In the genomic region with DNA sequence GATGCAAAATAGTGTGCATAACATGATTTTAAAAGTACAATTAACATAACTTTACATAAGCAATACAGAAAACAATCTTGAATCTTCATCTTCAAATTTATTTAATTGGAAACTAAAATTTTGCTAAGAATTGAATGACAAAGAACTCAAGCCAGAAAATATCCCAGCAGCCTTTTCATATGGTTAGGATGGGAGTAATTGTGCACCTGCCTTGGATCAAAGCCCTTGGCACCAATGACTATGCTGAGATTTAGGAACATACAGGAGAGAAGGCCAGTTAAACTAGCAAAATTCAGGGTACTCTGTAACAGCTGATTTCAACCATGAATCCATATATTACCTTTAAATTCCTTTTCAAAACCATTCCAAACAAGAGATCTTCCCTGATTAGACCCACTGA, we compare ENCODE assay signal across 9 cellular contexts. TPM values are rescaled to one million over a fixed set of nuclear protein-coding genes. Genes with fewer than 3 reads are reported as not detected.
"Had no signal": no experiment of that assay in that cellular context is flagged by ENCODE, and none has a peak within 500 bp of the region (broad histone marks: within the 10 kb centered on the region; RNA-seq: fewer than 3 reads in every experiment).

No MANE protein-coding gene starts in this region.

- FAIRE-seq: HTR-8/SVneo, K562 had no signal

- DNase-seq: GM23248, GOT3, H7, HFFc6, IMR-90, KG1 had no signal

RNA-seq across cellular contexts. Expression of a gene that starts 5.8 kb away (rescaled TPM):
- total RNA-seq: GM23248, H4, H7, HFFc6, IMR-90, K562 had no signal

RNA-seq across cellular contexts. Expression of a gene that starts 47.2 kb away (rescaled TPM):
- total RNA-seq: GM23248, H7, HFFc6, IMR-90, K562 had no signal

RNA-seq across cellular contexts. Expression of a gene that starts 59.3 kb away (rescaled TPM):
- total RNA-seq: H7 had no signal
